Comparison of ENCODE assay signal across 11 cellular contexts in genomic region chr5:93092349-93093105, GRCh38.
A peak's percentile ranks its signal among the peaks of the same experiment; 100 is the strongest.
DNase-seq lines count a peak whose midpoint lies in the region; ATAC-seq, FAIRE-seq and TF ChIP-seq lines count a peak whose summit lies in the region.
"Had no signal": no experiment of that assay in that cellular context is flagged by ENCODE, and none has a peak within 500 bp of the region (broad histone marks: within the 10 kb centered on the region; RNA-seq: fewer than 3 reads in every experiment).

No MANE protein-coding gene starts in this region.

- in situ Hi-C loops in GM12878 (cut with MboI) = no loop called here

- SMC1A ChIA-PET in GM12878 (lab: Charles Lee; ENCODE audit: uncharacterized antibody, unreplicated experiment) = no interaction called here

- H3K27me3 ChIP-seq in BE2C = no peaks in the 10 kb centered on the region
- H3K27me3 ChIP-seq in GM12878 (replicated peaks in 1 of 2; ENCODE audit: control insufficient read depth in 2 of 2, insufficient read depth in 2 of 2, low read length in 1 of 2) = no peaks in the 10 kb centered on the region
- peaks cover 0 to 2% (median 0%) of the 10 kb centered on the region in 4 donors for H3K27me3 ChIP-seq in liver (ENCODE audit: control insufficient read depth in 4 of 4, insufficient read depth in 4 of 4, low read length in 3 of 4)

- FAIRE-seq in GM12878 (lab: Jason Lieb, UNC) = no peak

- ATAC-seq in GM12878 (no peak), GM18498 (IDR thresholded peaks at IDR 0.05; ENCODE audit: unreplicated experiment) (no peak)
- ATAC-seq: psoas muscle had no signal

- POLR2A ChIA-PET in GM12878 (lab: Charles Lee) (no interaction called here), GM10248 (lab: Yijun Ruan, JAX) (no interaction called here)

- WGBS in GM12878 (ENCODE audit: insufficient coverage, insufficient replicate concordance, low lambda C conversion rate, missing lambda C conversion rate) = 0% methylated on average over 2 of the region's 2 CpGs
- 84% methylated on average over 2 of the region's 2 CpGs for WGBS in liver

- H3K4me1 ChIP-seq in BE2C (peaks cover 10% of the 10 kb centered on the region; the same call in 1 of the 2 replicates), GM12878 (ENCODE audit: control insufficient read depth, insufficient read depth, low read length) (no peaks in the 10 kb centered on the region), liver (ENCODE audit: control insufficient read depth in 4 of 4, insufficient read depth in 4 of 4, low read length in 3 of 4) (no peaks in the 10 kb centered on the region)
- H3K4me1 ChIP-seq: psoas muscle had no signal

- TF ChIP-seq RAD21 in GM12878 (IDR thresholded peaks at IDR 0.05; ENCODE audit: insufficient read depth, low read depth, low read length) = peak; percentile 15; the same call in 1 of the 2 replicates
- peak; percentile 59 to 69 for TF ChIP-seq RAD21 in liver (IDR thresholded peaks at IDR 0.05)

- no TSS peak for BruUV-seq in GM12878 (replicated peaks; lab: Mats Ljungman, UMichigan)

- CTCF ChIA-PET in GM12878 (lab: Yijun Ruan, JAX) (interaction anchor here (0.7 to 1.0 kb wide), 3 partner anchors 10 to 709 kb away, joined by 3 to 5 read pairs (median 3); no protein-coding TSS in a partner anchor), GM10248 (lab: Yijun Ruan, JAX) (no interaction called here)

- intact Hi-C loops in GM12878 (cut with micrococcal nuclease; ENCODE audit: unreplicated experiment) = no loop called here

- DNase-seq in BE2C (no peak), HPDE6-E6E7 (ENCODE audit: extremely low spot score) (peak; percentile 7), GM12878 (ENCODE audit: low read depth, low spot score) (no peak), GM10248 (ENCODE audit: extremely low spot score) (no peak), OCI-M2 (lab: John Stamatoyannopoulos, UW; ENCODE audit: unreplicated experiment) (no peak)
- no peak for DNase-seq in stimulated activated CD4-positive, alpha-beta T cell treated with anti-CD3 and anti-CD28 coated beads, Interleukin-4, amount 100 ng/mL, for 1 hour
- DNase-seq: activated CD4-positive, alpha-beta T cell treated with anti-CD3 and anti-CD28 coated beads, Interleukin-2, amount 10 ng/mL, durations not matched to agents 7 days and 5 days; NCI-H510A; psoas muscle had no signal

- no peak overlapping the region for H3K4me3 ChIP-seq in BE2C (ENCODE audit: low read depth, low read length)
- H3K4me3 ChIP-seq in GM12878 = no peak overlapping the region
- no peak overlapping the region for H3K4me3 ChIP-seq in liver (ENCODE audit: low read depth in 1 of 3, low read length in 3 of 3)
- H3K4me3 ChIP-seq: psoas muscle had no signal

- H3K27ac ChIP-seq in GM12878 (ENCODE audit: control insufficient read depth, insufficient read depth) = no peak overlapping the region
- H3K27ac ChIP-seq in liver (ENCODE audit: low read depth in 1 of 2, low read length in 2 of 2) = no peak overlapping the region
- H3K27ac ChIP-seq: psoas muscle had no signal

- no peaks in the 10 kb centered on the region for H3K36me3 ChIP-seq in BE2C
- no peaks in the 10 kb centered on the region for H3K36me3 ChIP-seq in GM12878 (ENCODE audit: control insufficient read depth in 2 of 2, insufficient read depth in 2 of 2, low read length in 1 of 2)
- H3K36me3 ChIP-seq in liver (ENCODE audit: control insufficient read depth in 4 of 4, insufficient read depth in 3 of 4, low read depth in 1 of 4, low read length in 3 of 4) = no peaks in the 10 kb centered on the region

- no peaks in the 10 kb centered on the region for H3K79me2 ChIP-seq in GM12878 (ENCODE audit: control insufficient read depth, insufficient read depth, low read length)

- H3K9ac ChIP-seq in GM12878 (ENCODE audit: control insufficient read depth, insufficient read depth, low read length) (no peak overlapping the region), liver (ENCODE audit: low read depth in 1 of 2, low read length in 2 of 2) (no peak overlapping the region)

- no peak overlapping the region for H2AFZ ChIP-seq in GM12878 (ENCODE audit: control insufficient read depth, low read depth, low read length)

- no peak for TF ChIP-seq EP300 in GM12878 (IDR thresholded peaks at IDR 0.05; ENCODE audit: borderline replicate concordance in 1 of 2, control insufficient read depth in 1 of 2, low read depth in 2 of 2, low read length in 2 of 2)

- TF ChIP-seq POLR2A in GM12878 (IDR thresholded peaks at IDR 0.05; ENCODE audit: low read depth, low read length) = no peak

- no peaks in the 10 kb centered on the region for H4K20me1 ChIP-seq in GM12878 (ENCODE audit: control insufficient read depth, insufficient read depth)

- H3K9me3 ChIP-seq in BE2C = 0 out of 2 replicates have a peak, but pooled peaks cover 3% of the 10 kb centered on the region
- H3K9me3 ChIP-seq in GM12878 (replicated peaks; ENCODE audit: control insufficient read depth, insufficient read depth, low read length) = no peaks in the 10 kb centered on the region
- H3K9me3 ChIP-seq in liver (ENCODE audit: control insufficient read depth in 4 of 4, low read length in 3 of 4) = no peaks in the 10 kb centered on the region
- H3K9me3 ChIP-seq: psoas muscle had no signal

- TF ChIP-seq CTCF in BE2C (IDR thresholded peaks at IDR 0.05; ENCODE audit: low read depth, low read length) = peak; percentile 42
- no peak for TF ChIP-seq CTCF in GM12878 (IDR thresholded peaks at IDR 0.05 in 2 of 3, conservative IDR thresholded peaks at IDR 0.05 in 1 of 3; ENCODE audit: control insufficient read depth in 2 of 3, extremely low read depth in 1 of 3, insufficient read depth in 1 of 3, low read depth in 3 of 3, low read length in 3 of 3)
- no peak for TF ChIP-seq CTCF in liver (IDR thresholded peaks at IDR 0.05; ENCODE audit: low read depth, low read length, missing input control)
- no peak for TF ChIP-seq CTCF in GM10248 (IDR thresholded peaks at IDR 0.05; ENCODE audit: control extremely low read depth, extremely low read depth, low read depth, missing control alignments)

- RAD21 ChIA-PET in GM12878 (lab: Charles Lee; ENCODE audit: unreplicated experiment) = interaction anchor here (0.9 kb wide), 1 partner anchor 183 kb away, joined by 3 read pairs; no protein-coding TSS in a partner anchor

- H3K4me2 ChIP-seq in GM12878 (ENCODE audit: control insufficient read depth, insufficient read depth) = no peak overlapping the region

TF ChIP-seq in GM12878, 131 proteins besides CTCF, POLR2A, EP300 and RAD21:
- TF ChIP-seq MAX (IDR thresholded peaks at IDR 0.05; ENCODE audit: low read depth, low read length) (no peak), CHD1 (IDR thresholded peaks at IDR 0.05; ENCODE audit: low read depth, low read length) (no peak), NRF1 (conservative IDR thresholded peaks at IDR 0.05; ENCODE audit: low read depth, low read length) (no peak), IRF4 (IDR thresholded peaks at IDR 0.05; ENCODE audit: low read depth, low read length) (no peak), SMAD5 (IDR thresholded peaks at IDR 0.05; ENCODE audit: low read depth) (no peak), ELK1 (IDR thresholded peaks at IDR 0.05; ENCODE audit: low read depth, low read length) (no peak), MEF2B (IDR thresholded peaks at IDR 0.05; ENCODE audit: partially characterized antibody, poor library complexity, severe bottlenecking) (no peak), MEF2A (IDR thresholded peaks at IDR 0.05; ENCODE audit: insufficient read depth, low read depth, low read length) (no peak)

TF ChIP-seq in liver, 16 proteins besides CTCF, POLR2A, EP300 and RAD21 (continues in another document):
- TF ChIP-seq EGR1 (IDR thresholded peaks at IDR 0.05; ENCODE audit: low read depth in 2 of 2) (no peak), REST (IDR thresholded peaks at IDR 0.05) (no peak), RXRA (IDR thresholded peaks at IDR 0.05) (no peak), NR2F2 (IDR thresholded peaks at IDR 0.05) (no peak), ATF3 (IDR thresholded peaks at IDR 0.05) (no peak), ZBTB33 (IDR thresholded peaks at IDR 0.05) (no peak), SP1 (IDR thresholded peaks at IDR 0.05) (no peak)
